ENCODE assay signal across 21 cellular contexts in genomic region chr4:115152081-115152480, GRCh38. TPM values are rescaled to one million over a fixed set of nuclear protein-coding genes. Genes with fewer than 3 reads are reported as not detected.
DNase-seq lines count a peak whose midpoint lies in the region; ATAC-seq, FAIRE-seq and TF ChIP-seq lines count a peak whose summit lies in the region.
"Had no signal": no experiment of that assay in that cellular context is flagged by ENCODE, and none has a peak within 500 bp of the region (broad histone marks: within the 10 kb centered on the region; RNA-seq: fewer than 3 reads in every experiment).

No MANE protein-coding gene starts in this region.

- H3K36me3 ChIP-seq in psoas muscle (ENCODE audit: insufficient read depth in 1 of 2, low read depth in 1 of 2) (no peaks in the 10 kb centered on the region), Caco-2 (ENCODE audit: control insufficient read depth, insufficient read depth, low read length) (no peaks in the 10 kb centered on the region)

- intact Hi-C loops in psoas muscle (cut with DNase I) = no loop called here
- intact Hi-C loops in Caco-2 (cut with micrococcal nuclease; ENCODE audit: unreplicated experiment) = no loop called here

- H3K9me3 Mint-ChIP-seq in Caco-2 (ENCODE audit: unreplicated experiment) = no peaks in the 10 kb centered on the region
- no peaks in the 10 kb centered on the region for H3K9me3 Mint-ChIP-seq in activated CD4-positive, alpha-beta memory T cell treated with anti-CD3 and anti-CD28 coated beads, Interleukin-2, amount 10 ng/mL, durations not matched to agents 7 days and 5 days
- H3K9me3 Mint-ChIP-seq: T-helper 2 cell treated with Interferon-gamma antibody and Interleukin-4, amounts not matched to agents 5 μg/mL and 100 μg/mL, for 36 hours had no signal

- POLR2A ChIA-PET in Caco-2 (lab: Charles Lee) = no interaction called here
- POLR2A ChIA-PET in activated CD4-positive, alpha-beta memory T cell treated with anti-CD3 and anti-CD28 coated beads, Interleukin-2, amount 10 ng/mL, durations not matched to agents 7 days and 5 days (lab: Charles Lee) = no interaction called here

- DNase-seq in psoas muscle (no peak), Caco-2 (no peak)
- no peak for DNase-seq in NK-92 treated with Interleukin-12 subunit alpha and Interleukin-12 subunit beta, amount 100 ng/mL, for 24 hours (lab: John Stamatoyannopoulos, UW)
- DNase-seq in activated CD4-positive, alpha-beta memory T cell treated with anti-CD3 and anti-CD28 coated beads, Interleukin-2, amount 10 ng/mL, durations not matched to agents 7 days and 5 days = no peak
- DNase-seq: activated naive CD4-positive, alpha-beta T cell treated with Interleukin-2 at 50 U/mL for 16 hours; C1 segment of cervical spinal cord; NCI-H1092; Right ventricle myocardium superior; stimulated activated CD4-positive, alpha-beta T cell treated with anti-CD3 and anti-CD28 coated beads, Interleukin-4, amount 100 ng/mL, for 1 hour; testis had no signal

- no peak overlapping the region for H3K4me3 Mint-ChIP-seq in Caco-2 (ENCODE audit: unreplicated experiment)
- H3K4me3 Mint-ChIP-seq in activated CD4-positive, alpha-beta memory T cell treated with anti-CD3 and anti-CD28 coated beads, Interleukin-2, amount 10 ng/mL, durations not matched to agents 7 days and 5 days = no peak overlapping the region
- H3K4me3 Mint-ChIP-seq: T-helper 2 cell treated with Interferon-gamma antibody and Interleukin-4, amounts not matched to agents 5 μg/mL and 100 μg/mL, for 36 hours had no signal

- no peak overlapping the region for H3K27ac Mint-ChIP-seq in Caco-2 (ENCODE audit: unreplicated experiment)
- no peak overlapping the region for H3K27ac Mint-ChIP-seq in activated CD4-positive, alpha-beta memory T cell treated with anti-CD3 and anti-CD28 coated beads, Interleukin-2, amount 10 ng/mL, durations not matched to agents 7 days and 5 days
- H3K27ac Mint-ChIP-seq: T-helper 2 cell treated with Interferon-gamma antibody and Interleukin-4, amounts not matched to agents 5 μg/mL and 100 μg/mL, for 36 hours had no signal

- 78 to 85% (median 83%) methylated on average over 3 of the region's 3 CpGs for WGBS in psoas muscle, 3 donors

- H3K9me3 ChIP-seq in psoas muscle = no peaks in the 10 kb centered on the region
- H3K9me3 ChIP-seq in Caco-2 = no peaks in the 10 kb centered on the region
- H3K9me3 ChIP-seq: testis had no signal

- TF ChIP-seq CTCF in psoas muscle (IDR thresholded peaks at IDR 0.05) = no peak
- TF ChIP-seq CTCF in Caco-2 (IDR thresholded peaks at IDR 0.05; ENCODE audit: insufficient read depth in 1 of 2, low read depth in 1 of 2, low read length in 1 of 2, severe bottlenecking in 1 of 2, unreplicated experiment in 1 of 2) = no peak

- peaks cover 3% of the 10 kb centered on the region for H3K27me3 Mint-ChIP-seq in Caco-2 (ENCODE audit: insufficient read depth, unreplicated experiment)
- no peaks in the 10 kb centered on the region for H3K27me3 Mint-ChIP-seq in activated CD4-positive, alpha-beta memory T cell treated with anti-CD3 and anti-CD28 coated beads, Interleukin-2, amount 10 ng/mL, durations not matched to agents 7 days and 5 days

- ATAC-seq in GM19372 (IDR thresholded peaks at IDR 0.05; ENCODE audit: low read depth, unreplicated experiment) (peak; percentile 58), HG02610 (IDR thresholded peaks at IDR 0.05; ENCODE audit: unreplicated experiment) (peak; percentile 52), HG03280 (IDR thresholded peaks at IDR 0.05; ENCODE audit: unreplicated experiment) (peak; percentile 85), psoas muscle (no peak)
- ATAC-seq: activated CD4-positive, CD25-positive, alpha-beta regulatory T cell treated with anti-CD3 and anti-CD28 coated beads, Interleukin-2, amount 50 U/mL, for 24 hours had no signal

- H3K27me3 ChIP-seq in psoas muscle (ENCODE audit: insufficient read depth in 3 of 3, low read length in 2 of 3) (no peaks in the 10 kb centered on the region), Caco-2 (replicated peaks; ENCODE audit: control insufficient read depth, insufficient read depth, low read length) (no peaks in the 10 kb centered on the region)
- H3K27me3 ChIP-seq: testis had no signal

- H3K4me1 ChIP-seq in psoas muscle (no peaks in the 10 kb centered on the region), Caco-2 (no peaks in the 10 kb centered on the region)
- H3K4me1 ChIP-seq: testis had no signal

- FAIRE-seq in A204.1 (lab: Jason Lieb, UNC) = peak; percentile 11
- FAIRE-seq: colon had no signal

- no TSS peak for BruUV-seq in Caco-2 (replicated peaks; lab: Mats Ljungman, UMichigan)

- CTCF ChIA-PET in Caco-2 (lab: Charles Lee) = no interaction called here
- CTCF ChIA-PET in activated CD4-positive, alpha-beta memory T cell treated with anti-CD3 and anti-CD28 coated beads, Interleukin-2, amount 10 ng/mL, durations not matched to agents 7 days and 5 days (lab: Charles Lee) = no interaction called here

- no peaks in the 10 kb centered on the region for H3K36me3 Mint-ChIP-seq in Caco-2 (ENCODE audit: insufficient read depth, unreplicated experiment)
- no peaks in the 10 kb centered on the region for H3K36me3 Mint-ChIP-seq in activated CD4-positive, alpha-beta memory T cell treated with anti-CD3 and anti-CD28 coated beads, Interleukin-2, amount 10 ng/mL, durations not matched to agents 7 days and 5 days (ENCODE audit: low read depth)

- no peaks in the 10 kb centered on the region for H3K4me1 Mint-ChIP-seq in Caco-2 (ENCODE audit: low read depth, unreplicated experiment)
- H3K4me1 Mint-ChIP-seq in activated CD4-positive, alpha-beta memory T cell treated with anti-CD3 and anti-CD28 coated beads, Interleukin-2, amount 10 ng/mL, durations not matched to agents 7 days and 5 days = no peaks in the 10 kb centered on the region

- no peak overlapping the region for H3K4me3 ChIP-seq in psoas muscle
- H3K4me3 ChIP-seq in Caco-2 (ENCODE audit: low read depth, low read length) = no peak overlapping the region
- H3K4me3 ChIP-seq: testis had no signal

- H3K27ac ChIP-seq in psoas muscle = no peak overlapping the region
- H3K27ac ChIP-seq: 22Rv1, HL-60, testis had no signal

RNA-seq across cellular contexts. Expression of gene NDST4, which starts 38.7 kb away (rescaled TPM):
- not detected for total RNA-seq in psoas muscle
- not detected for polyA plus RNA-seq in psoas muscle
- total RNA-seq in Caco-2 (2022) = 4.4 and 6.0 TPM in 2 replicates
- total RNA-seq in activated CD4-positive, alpha-beta memory T cell treated with anti-CD3 and anti-CD28 coated beads, Interleukin-2, amount 10 ng/mL, durations not matched to agents 7 days and 5 days = not detected
- total RNA-seq: liver, osteoblast, Right ventricle myocardium superior had no signal
- polyA plus RNA-seq: liver had no signal

Comparison
In these comparisons a context has a peak if more than half of its experiments do, and no peak if none do; other contexts are left out.
1. ATAC-seq: peak in GM19372 (single experiment), HG02610 (single experiment) and HG03280 (single experiment); none in psoas muscle (0 of 4).